Comparison of ENCODE assay signal across 1 cellular context in the genomic region with DNA sequence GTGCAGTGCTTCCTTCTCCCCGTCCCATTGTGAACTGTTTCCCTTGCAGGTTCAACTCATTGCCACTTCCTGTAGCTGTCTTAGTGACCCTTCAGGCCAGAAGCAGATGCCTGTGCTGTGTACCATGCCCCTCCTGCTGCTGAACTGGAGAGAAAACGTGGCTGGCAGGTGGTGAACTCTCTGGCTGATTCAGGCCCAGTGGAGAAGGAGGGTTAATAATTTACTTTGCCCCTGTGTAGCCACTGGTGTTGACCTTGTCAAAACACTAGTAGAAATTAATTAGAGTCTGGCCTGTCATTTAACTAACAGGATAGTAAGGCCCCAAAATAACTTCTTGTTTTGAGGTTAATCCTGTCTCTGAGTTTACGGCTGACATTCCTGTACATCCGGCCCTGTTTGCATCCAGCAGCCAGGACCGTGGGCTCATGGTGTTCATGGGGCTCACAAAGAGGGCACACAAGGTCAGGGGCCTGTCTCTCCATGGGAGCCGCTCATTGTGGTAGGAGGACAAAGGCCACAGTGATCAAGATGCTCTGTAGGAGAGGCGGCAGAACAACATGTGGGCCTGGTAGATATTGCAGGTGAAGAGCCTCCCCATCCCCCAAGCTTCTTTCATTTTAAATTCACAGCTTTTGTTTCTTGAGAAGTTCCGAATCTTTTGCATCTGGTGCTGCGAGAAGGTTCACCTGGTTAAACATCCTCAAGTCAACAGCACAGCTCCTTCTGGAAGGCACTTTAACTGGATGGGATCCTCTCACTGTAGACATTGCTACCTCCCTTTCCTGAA.
A peak's percentile ranks its signal among the peaks of the same experiment; 100 is the strongest.
TF ChIP-seq lines count a peak whose summit lies in the region.

No MANE protein-coding gene starts in this region.

TF ChIP-seq in HepG2, 621 proteins besides CTCF, POLR2A, EP300 and RAD21 (continued from another document and continues in another):
- TF ChIP-seq SIX1 (CRISPR knock-in tag; IDR thresholded peaks at IDR 0.05; ENCODE audit: borderline replicate concordance): no peak
- TF ChIP-seq GABPA (IDR thresholded peaks at IDR 0.05; ENCODE audit: low read depth, low read length): no peak
- peak; percentile 69 for TF ChIP-seq GABPA (CRISPR knock-in tag; IDR thresholded peaks at IDR 0.05; ENCODE audit: low read depth)
- no peak for TF ChIP-seq ZNF746 (CRISPR knock-in tag; IDR thresholded peaks at IDR 0.05)
- TF ChIP-seq ZBTB33 (CRISPR knock-in tag; IDR thresholded peaks at IDR 0.05): peak; percentile 31; the same call in 1 of the 2 replicates
- TF ChIP-seq KLF16 (CRISPR knock-in tag; IDR thresholded peaks at IDR 0.05): peak in 1 of 2 experiments; percentile 87; a peak in 1 of 4 replicates
- TF ChIP-seq TARDBP (CRISPR knock-in tag; IDR thresholded peaks at IDR 0.05): peak; percentile 91
- peak; percentile 88; the same call in 1 of the 2 replicates for TF ChIP-seq ZNF446 (CRISPR knock-in tag; IDR thresholded peaks at IDR 0.05)
- peak; percentile 17; the same call in 1 of the 2 replicates for TF ChIP-seq HBP1 (CRISPR knock-in tag; IDR thresholded peaks at IDR 0.05; ENCODE audit: low read depth)
- TF ChIP-seq ZNF552 (CRISPR knock-in tag; IDR thresholded peaks at IDR 0.05; ENCODE audit: borderline replicate concordance): peak; percentile 89
- TF ChIP-seq NR2F1 (CRISPR knock-in tag; IDR thresholded peaks at IDR 0.05): peak; percentile 91 to 92
- TF ChIP-seq ZNF605 (CRISPR knock-in tag; IDR thresholded peaks at IDR 0.05): peak; percentile 95
- TF ChIP-seq ZFP36L1 (CRISPR knock-in tag; IDR thresholded peaks at IDR 0.05): peak; percentile 97
- TF ChIP-seq, protein P1, sequence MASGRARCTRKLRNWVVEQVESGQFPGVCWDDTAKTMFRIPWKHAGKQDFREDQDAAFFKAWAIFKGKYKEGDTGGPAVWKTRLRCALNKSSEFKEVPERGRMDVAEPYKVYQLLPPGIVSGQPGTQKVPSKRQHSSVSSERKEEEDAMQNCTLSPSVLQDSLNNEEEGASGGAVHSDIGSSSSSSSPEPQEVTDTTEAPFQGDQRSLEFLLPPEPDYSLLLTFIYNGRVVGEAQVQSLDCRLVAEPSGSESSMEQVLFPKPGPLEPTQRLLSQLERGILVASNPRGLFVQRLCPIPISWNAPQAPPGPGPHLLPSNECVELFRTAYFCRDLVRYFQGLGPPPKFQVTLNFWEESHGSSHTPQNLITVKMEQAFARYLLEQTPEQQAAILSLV (CRISPR knock-in tag; IDR thresholded peaks at IDR 0.05; ENCODE audit: borderline replicate concordance): peak; percentile 66; the same call in 1 of the 2 replicates
- peak; percentile 78 for TF ChIP-seq KMT2B (CRISPR knock-in tag; IDR thresholded peaks at IDR 0.05)
- TF ChIP-seq NAIF1 (CRISPR knock-in tag; IDR thresholded peaks at IDR 0.05; ENCODE audit: borderline replicate concordance): no peak
- peak; percentile 25; the same call in 1 of the 2 replicates for TF ChIP-seq ZFP1 (CRISPR knock-in tag; IDR thresholded peaks at IDR 0.05)
- no peak for TF ChIP-seq MATR3 (CRISPR knock-in tag; IDR thresholded peaks at IDR 0.05)
- TF ChIP-seq ZMAT5 (CRISPR knock-in tag; IDR thresholded peaks at IDR 0.05; ENCODE audit: borderline replicate concordance, low read depth): no peak
- 0 out of 2 replicates have a peak, but pooled peaks have one; percentile 28 for TF ChIP-seq ZNF251 (CRISPR knock-in tag; IDR thresholded peaks at IDR 0.05)
- TF ChIP-seq, protein P2, sequence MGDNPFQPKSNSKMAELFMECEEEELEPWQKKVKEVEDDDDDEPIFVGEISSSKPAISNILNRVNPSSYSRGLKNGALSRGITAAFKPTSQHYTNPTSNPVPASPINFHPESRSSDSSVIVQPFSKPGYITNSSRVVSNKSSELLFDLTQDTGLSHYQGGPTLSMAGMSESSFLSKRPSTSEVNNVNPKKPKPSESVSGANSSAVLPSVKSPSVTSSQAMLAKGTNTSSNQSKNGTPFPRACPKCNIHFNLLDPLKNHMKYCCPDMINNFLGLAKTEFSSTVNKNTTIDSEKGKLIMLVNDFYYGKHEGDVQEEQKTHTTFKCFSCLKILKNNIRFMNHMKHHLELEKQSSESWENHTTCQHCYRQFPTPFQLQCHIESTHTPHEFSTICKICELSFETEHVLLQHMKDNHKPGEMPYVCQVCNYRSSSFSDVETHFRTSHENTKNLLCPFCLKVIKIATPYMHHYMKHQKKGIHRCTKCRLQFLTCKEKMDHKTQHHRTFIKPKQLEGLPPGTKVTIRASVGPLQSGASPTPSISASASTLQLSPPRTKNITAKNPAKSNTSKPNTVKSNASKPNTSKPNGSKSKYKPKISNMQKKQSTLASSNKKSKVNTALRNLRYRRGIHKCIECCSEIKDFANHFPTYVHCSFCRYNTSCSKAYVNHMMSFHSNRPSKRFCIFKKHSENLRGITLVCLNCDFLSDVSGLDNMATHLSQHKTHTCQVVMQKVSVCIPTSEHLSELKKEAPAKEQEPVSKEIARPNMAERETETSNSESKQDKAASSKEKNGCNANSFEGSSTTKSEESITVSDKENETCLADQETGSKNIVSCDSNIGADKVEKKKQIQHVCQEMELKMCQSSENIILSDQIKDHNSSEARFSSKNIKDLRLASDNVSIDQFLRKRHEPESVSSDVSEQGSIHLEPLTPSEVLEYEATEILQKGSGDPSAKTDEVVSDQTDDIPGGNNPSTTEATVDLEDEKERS (CRISPR knock-in tag; IDR thresholded peaks at IDR 0.05): 0 out of 2 replicates have a peak, but pooled peaks have one; percentile 52
- TF ChIP-seq, protein P3, sequence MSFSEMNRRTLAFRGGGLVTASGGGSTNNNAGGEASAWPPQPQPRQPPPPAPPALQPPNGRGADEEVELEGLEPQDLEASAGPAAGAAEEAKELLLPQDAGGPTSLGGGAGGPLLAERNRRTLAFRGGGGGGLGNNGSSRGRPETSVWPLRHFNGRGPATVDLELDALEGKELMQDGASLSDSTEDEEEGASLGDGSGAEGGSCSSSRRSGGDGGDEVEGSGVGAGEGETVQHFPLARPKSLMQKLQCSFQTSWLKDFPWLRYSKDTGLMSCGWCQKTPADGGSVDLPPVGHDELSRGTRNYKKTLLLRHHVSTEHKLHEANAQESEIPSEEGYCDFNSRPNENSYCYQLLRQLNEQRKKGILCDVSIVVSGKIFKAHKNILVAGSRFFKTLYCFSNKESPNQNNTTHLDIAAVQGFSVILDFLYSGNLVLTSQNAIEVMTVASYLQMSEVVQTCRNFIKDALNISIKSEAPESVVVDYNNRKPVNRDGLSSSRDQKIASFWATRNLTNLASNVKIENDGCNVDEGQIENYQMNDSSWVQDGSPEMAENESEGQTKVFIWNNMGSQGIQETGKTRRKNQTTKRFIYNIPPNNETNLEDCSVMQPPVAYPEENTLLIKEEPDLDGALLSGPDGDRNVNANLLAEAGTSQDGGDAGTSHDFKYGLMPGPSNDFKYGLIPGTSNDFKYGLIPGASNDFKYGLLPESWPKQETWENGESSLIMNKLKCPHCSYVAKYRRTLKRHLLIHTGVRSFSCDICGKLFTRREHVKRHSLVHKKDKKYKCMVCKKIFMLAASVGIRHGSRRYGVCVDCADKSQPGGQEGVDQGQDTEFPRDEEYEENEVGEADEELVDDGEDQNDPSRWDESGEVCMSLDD (CRISPR knock-in tag; IDR thresholded peaks at IDR 0.05; ENCODE audit: borderline replicate concordance): peak; percentile 89
- 0 out of 2 replicates have a peak, but pooled peaks have one; percentile 90 for TF ChIP-seq MYNN (CRISPR knock-in tag; IDR thresholded peaks at IDR 0.05; ENCODE audit: low read depth)
- peak; percentile 72; the same call in 1 of the 2 replicates for TF ChIP-seq PAX8 (CRISPR knock-in tag; IDR thresholded peaks at IDR 0.05; ENCODE audit: borderline replicate concordance)
- no peak for TF ChIP-seq ZNF460 (CRISPR knock-in tag; IDR thresholded peaks at IDR 0.05; ENCODE audit: borderline replicate concordance)
- 0 out of 2 replicates have a peak, but pooled peaks have one; percentile 68 for TF ChIP-seq ZBTB8A (CRISPR knock-in tag; IDR thresholded peaks at IDR 0.05; ENCODE audit: borderline replicate concordance, low read depth)
- no peak for TF ChIP-seq TBP (CRISPR knock-in tag; IDR thresholded peaks at IDR 0.05)
- TF ChIP-seq ZNF333 (CRISPR knock-in tag; IDR thresholded peaks at IDR 0.05; ENCODE audit: borderline replicate concordance): 0 out of 2 replicates have a peak, but pooled peaks have one; percentile 67
- peak; percentile 53; the same call in 1 of the 2 replicates for TF ChIP-seq RBFOX2 (IDR thresholded peaks at IDR 0.05; ENCODE audit: low read depth, low read length)
- TF ChIP-seq GATAD1 (CRISPR knock-in tag; IDR thresholded peaks at IDR 0.05): peak; percentile 63
- no peak for TF ChIP-seq ZNF10 (CRISPR knock-in tag; IDR thresholded peaks at IDR 0.05; ENCODE audit: borderline replicate concordance, low read depth)
- no peak for TF ChIP-seq SRF (IDR thresholded peaks at IDR 0.05; ENCODE audit: low read depth, low read length)
- TF ChIP-seq LBX2 (CRISPR knock-in tag; IDR thresholded peaks at IDR 0.05; ENCODE audit: borderline replicate concordance): peak; percentile 87; the same call in 1 of the 2 replicates
- TF ChIP-seq ZKSCAN5 (CRISPR knock-in tag; IDR thresholded peaks at IDR 0.05): no peak
- TF ChIP-seq, protein P4, sequence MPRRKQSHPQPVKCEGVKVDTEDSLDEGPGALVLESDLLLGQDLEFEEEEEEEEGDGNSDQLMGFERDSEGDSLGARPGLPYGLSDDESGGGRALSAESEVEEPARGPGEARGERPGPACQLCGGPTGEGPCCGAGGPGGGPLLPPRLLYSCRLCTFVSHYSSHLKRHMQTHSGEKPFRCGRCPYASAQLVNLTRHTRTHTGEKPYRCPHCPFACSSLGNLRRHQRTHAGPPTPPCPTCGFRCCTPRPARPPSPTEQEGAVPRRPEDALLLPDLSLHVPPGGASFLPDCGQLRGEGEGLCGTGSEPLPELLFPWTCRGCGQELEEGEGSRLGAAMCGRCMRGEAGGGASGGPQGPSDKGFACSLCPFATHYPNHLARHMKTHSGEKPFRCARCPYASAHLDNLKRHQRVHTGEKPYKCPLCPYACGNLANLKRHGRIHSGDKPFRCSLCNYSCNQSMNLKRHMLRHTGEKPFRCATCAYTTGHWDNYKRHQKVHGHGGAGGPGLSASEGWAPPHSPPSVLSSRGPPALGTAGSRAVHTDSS (CRISPR knock-in tag; conservative IDR thresholded peaks at IDR 0.05): no peak
- TF ChIP-seq FOXC1 (CRISPR knock-in tag; IDR thresholded peaks at IDR 0.05; ENCODE audit: borderline replicate concordance): peak; percentile 85; the same call in 1 of the 2 replicates
- TF ChIP-seq TFAP4 (IDR thresholded peaks at IDR 0.05; ENCODE audit: borderline replicate concordance, low read depth): peak; percentile 61
- no peak for TF ChIP-seq ZNF207 (IDR thresholded peaks at IDR 0.05; ENCODE audit: borderline replicate concordance)
- no peak for TF ChIP-seq EEA1 (CRISPR knock-in tag; IDR thresholded peaks at IDR 0.05; ENCODE audit: borderline replicate concordance)
- TF ChIP-seq JUN (CRISPR knock-in tag; IDR thresholded peaks at IDR 0.05): peak; percentile 65; the same call in 1 of the 2 replicates
- TF ChIP-seq ZNF234 (CRISPR knock-in tag; conservative IDR thresholded peaks at IDR 0.05): no peak
- peak; percentile 68 for TF ChIP-seq IRF1 (CRISPR knock-in tag; IDR thresholded peaks at IDR 0.05; ENCODE audit: low read depth)
- TF ChIP-seq BRD4 (CRISPR knock-in tag; IDR thresholded peaks at IDR 0.05): peak; percentile 24
- peak; percentile 94; the same call in 1 of the 2 replicates for TF ChIP-seq ZNF563 (CRISPR knock-in tag; IDR thresholded peaks at IDR 0.05)
- TF ChIP-seq CBX5 (CRISPR knock-in tag; IDR thresholded peaks at IDR 0.05; ENCODE audit: borderline replicate concordance): no peak; the same call in 1 of the 2 replicates
- peak; percentile 49; the same call in 1 of the 2 replicates for TF ChIP-seq TCF7 (IDR thresholded peaks at IDR 0.05; ENCODE audit: low read depth)
- peak; percentile 88 for TF ChIP-seq ZC3H13 (CRISPR knock-in tag; IDR thresholded peaks at IDR 0.05)
- TF ChIP-seq REXO4 (CRISPR knock-in tag; IDR thresholded peaks at IDR 0.05; ENCODE audit: borderline replicate concordance): peak; percentile 86
- peak; percentile 97 for TF ChIP-seq KDM5B (CRISPR knock-in tag; IDR thresholded peaks at IDR 0.05; ENCODE audit: borderline replicate concordance)
